ENCODE assay signal across 18 cellular contexts in the genomic region with DNA sequence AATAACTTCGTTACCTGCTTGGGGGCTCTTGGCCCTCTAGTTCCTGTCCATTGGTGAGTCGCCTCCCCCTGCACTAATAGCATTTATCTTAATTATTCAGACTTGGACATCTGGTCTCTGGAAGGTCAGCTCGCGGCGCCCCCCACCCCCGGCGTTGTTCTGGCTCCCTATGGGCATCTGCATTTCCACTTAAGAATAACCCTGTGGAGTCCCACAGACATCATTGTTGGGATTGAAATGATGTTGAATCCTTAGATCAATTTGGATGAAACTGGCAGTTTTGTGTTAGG.
A peak's percentile ranks its signal among the peaks of the same experiment; 100 is the strongest.
DNase-seq lines count a peak whose midpoint lies in the region; ATAC-seq, FAIRE-seq and TF ChIP-seq lines count a peak whose summit lies in the region.
"Had no signal": no experiment of that assay in that cellular context is flagged by ENCODE, and none has a peak within 500 bp of the region (broad histone marks: within the 10 kb centered on the region; RNA-seq: fewer than 3 reads in every experiment).

No MANE protein-coding gene starts in this region.

- 86% methylated on average over 6 of the region's 7 CpGs for WGBS in right lobe of liver (ENCODE audit: insufficient coverage, low coverage, low lambda C conversion rate, missing lambda C conversion rate)
- WGBS in HepG2 (ENCODE audit: low lambda C conversion rate), result 44% methylated on average over 7 of the region's 7 CpGs
- no CpG with 5 or more reads among the region's 7 CpGs for WGBS in neuronal stem cell (ENCODE audit: extremely low coverage in 2 of 2, insufficient read length in 2 of 2, insufficient replicate concordance in 1 of 2), 2 donors

- no TSS peak for BruUV-seq in HepG2 (replicated peaks; lab: Mats Ljungman, UMichigan)

- ATAC-seq in right lobe of liver (no peak), HepG2 (no peak), HG03469 (IDR thresholded peaks at IDR 0.05; ENCODE audit: unreplicated experiment) (no peak)
- ATAC-seq in stimulated activated naive B cell treated with anti-CD40 and anti-IgM and Interleukin-4, amounts not matched to agents 10 μg/mL and 1 μg/mL and 100 μg/mL, for 72 hours (replicated peaks), result no peak

- in situ Hi-C loops in HepG2 (cut with HindIII; ENCODE audit: extremely low pct_ligation_motif_present, low pct_unique_long_range_greater_than_20kb), result loop anchor here (25.0 kb wide), 1 partner anchor 570 kb away; no protein-coding TSS in a partner anchor
- in situ Hi-C loops in GM13976 (cut with MboI; ENCODE audit: low sequenced_read_pairs, unreplicated experiment), result no loop called here

- no peak for TF ChIP-seq CTCF in right lobe of liver (IDR thresholded peaks at IDR 0.05)
- TF ChIP-seq CTCF in HepG2 (CRISPR knock-in tag; IDR thresholded peaks at IDR 0.05), result no peak
- TF ChIP-seq CTCF in brain (conservative IDR thresholded peaks at IDR 0.05), result no peak
- no peak for TF ChIP-seq CTCF in GM13976 (IDR thresholded peaks at IDR 0.05; ENCODE audit: borderline replicate concordance, control extremely low read depth, extremely low read depth, insufficient read depth, missing control alignments)

- H2BK15ac ChIP-seq in neuronal stem cell (ENCODE audit: low read length), result no peak overlapping the region

- no peak for TF ChIP-seq EP300 in HepG2 (IDR thresholded peaks at IDR 0.05; ENCODE audit: low read depth in 2 of 2, low read length in 2 of 2)
- TF ChIP-seq EP300 in HepG2 (CRISPR knock-in tag; IDR thresholded peaks at IDR 0.05; ENCODE audit: borderline replicate concordance), result no peak

- no peaks in the 10 kb centered on the region for H3K79me2 ChIP-seq in HepG2 (ENCODE audit: insufficient read depth, low read length)

- TF ChIP-seq RAD21 in HepG2 (CRISPR knock-in tag; IDR thresholded peaks at IDR 0.05), result no peak

- no peak overlapping the region for H3K4ac ChIP-seq in neuronal stem cell (ENCODE audit: low read length)

- no peak overlapping the region for H4K8ac ChIP-seq in neuronal stem cell (ENCODE audit: low read depth, low read length)

- H3K4me3 ChIP-seq in right lobe of liver (no peak overlapping the region), HepG2 (replicated peaks in 1 of 3; ENCODE audit: insufficient read depth in 1 of 3, low read depth in 2 of 3, low read length in 3 of 3) (no peak overlapping the region), neuronal stem cell (ENCODE audit: low read length in 2 of 2) (no peak overlapping the region)
- H3K4me3 ChIP-seq: SJSA1 had no signal

- POLR2A ChIA-PET in HepG2 (lab: Yijun Ruan, JAX), result no interaction called here

- no peak for TF ChIP-seq POLR2A in right lobe of liver (IDR thresholded peaks at IDR 0.05)
- TF ChIP-seq POLR2A in HepG2 (IDR thresholded peaks at IDR 0.05; ENCODE audit: insufficient read depth in 1 of 2, low read depth in 2 of 2, low read length in 2 of 2), result no peak

- H3K27me3 Mint-ChIP-seq in brain, result peaks cover 2% of the 10 kb centered on the region
- no peaks in the 10 kb centered on the region for H3K27me3 Mint-ChIP-seq in stimulated activated naive B cell treated with anti-CD40 and anti-IgM and Interleukin-4, amounts not matched to agents 10 μg/mL and 1 μg/mL and 100 μg/mL, for 72 hours

- H3K14ac ChIP-seq in neuronal stem cell (ENCODE audit: low read length), result no peak overlapping the region

- no peak overlapping the region for H2BK12ac ChIP-seq in neuronal stem cell (ENCODE audit: low read length)

- H3K9me3 Mint-ChIP-seq in brain, result peaks cover 0 to 3% (median 0%) of the 10 kb centered on the region in 5 experiments
- no peaks in the 10 kb centered on the region for H3K9me3 Mint-ChIP-seq in stimulated activated naive B cell treated with anti-CD40 and anti-IgM and Interleukin-4, amounts not matched to agents 10 μg/mL and 1 μg/mL and 100 μg/mL, for 72 hours
- H3K9me3 Mint-ChIP-seq: CD8-positive, alpha-beta memory T cell; IgD-negative memory B cell had no signal

- no peak overlapping the region for H3K23ac ChIP-seq in neuronal stem cell (ENCODE audit: low read depth, low read length, poor library complexity)

- H3K9ac ChIP-seq in HepG2 (ENCODE audit: insufficient read depth, low read depth, low read length) (no peak overlapping the region), neuronal stem cell (ENCODE audit: low read depth, low read length, poor library complexity) (no peak overlapping the region)

- H2BK5ac ChIP-seq in neuronal stem cell (ENCODE audit: low read length), result no peak overlapping the region

- peaks cover 60% of the 10 kb centered on the region for H3K4me1 Mint-ChIP-seq in brain
- H3K4me1 Mint-ChIP-seq in stimulated activated naive B cell treated with anti-CD40 and anti-IgM and Interleukin-4, amounts not matched to agents 10 μg/mL and 1 μg/mL and 100 μg/mL, for 72 hours, result no peaks in the 10 kb centered on the region
- H3K4me1 Mint-ChIP-seq: B cell; CD8-positive, alpha-beta memory T cell; IgD-negative memory B cell had no signal

- H4K20me1 ChIP-seq in HepG2 (ENCODE audit: insufficient read depth, low read length), result no peaks in the 10 kb centered on the region

- H3K4me1 ChIP-seq in right lobe of liver, result no peaks in the 10 kb centered on the region
- H3K4me1 ChIP-seq in HepG2 (ENCODE audit: insufficient read depth, low read length), result no peaks in the 10 kb centered on the region
- peaks cover 22 to 39% of the 10 kb centered on the region in 2 donors for H3K4me1 ChIP-seq in neuronal stem cell (ENCODE audit: control insufficient read depth in 2 of 2, insufficient read depth in 1 of 2, low read depth in 1 of 2, low read length in 2 of 2)

- DNase-seq in right lobe of liver (peak in 2 of 3 donors; percentile 19 to 25), HepG2 (ENCODE audit: low spot score) (no peak), neuronal stem cell (ENCODE audit: low spot score) (no peak), GM13976 (ENCODE audit: low spot score) (no peak), NCI-H2029 treated with DMSO at 0.1 percent for 48 hours (lab: John Stamatoyannopoulos, UW) (no peak)
- no peak for DNase-seq in stimulated activated naive B cell treated with anti-CD40 and anti-IgM and Interleukin-4, amounts not matched to agents 10 μg/mL and 1 μg/mL and 100 μg/mL, for 72 hours
- DNase-seq: ACHN; CD8-positive, alpha-beta memory T cell; HCEC 1CT; MV-4-11; NCI-H1417 treated with DMSO at 0.1 percent for 48 hours; NCI-H2081; NCI-H526 had no signal

- H3K18ac ChIP-seq in neuronal stem cell (ENCODE audit: low read length), result peak overlapping the region; percentile 81

- CTCF ChIA-PET in HepG2 (lab: Yijun Ruan, JAX; ENCODE audit: low intra/inter-chr PET ratio, low total read pairs), result no interaction called here

- H3K79me1 ChIP-seq in neuronal stem cell (ENCODE audit: low read depth, low read length), result no peaks in the 10 kb centered on the region

- no peaks in the 10 kb centered on the region for H3K9me3 ChIP-seq in right lobe of liver
- no peaks in the 10 kb centered on the region for H3K9me3 ChIP-seq in HepG2 (ENCODE audit: low read length)
- H3K9me3 ChIP-seq in neuronal stem cell (replicated peaks in 1 of 2; ENCODE audit: control insufficient read depth in 2 of 2, insufficient read depth in 1 of 2, low read depth in 1 of 2, low read length in 2 of 2), result peaks cover 0 to 2% of the 10 kb centered on the region in 2 donors
- H3K9me3 ChIP-seq: SJSA1 had no signal

- intact Hi-C loops in right lobe of liver (cut with DNase I), result no loop called here
- intact Hi-C loops in HepG2 (cut with micrococcal nuclease; ENCODE audit: unreplicated experiment), result no loop called here

- H2AK5ac ChIP-seq in neuronal stem cell (ENCODE audit: low read depth, low read length), result no peak overlapping the region

- H3K36me3 Mint-ChIP-seq in brain, result no peaks in the 10 kb centered on the region
- H3K36me3 Mint-ChIP-seq in stimulated activated naive B cell treated with anti-CD40 and anti-IgM and Interleukin-4, amounts not matched to agents 10 μg/mL and 1 μg/mL and 100 μg/mL, for 72 hours, result no peaks in the 10 kb centered on the region
- H3K36me3 Mint-ChIP-seq: CD8-positive, alpha-beta memory T cell had no signal

- H3K4me3 Mint-ChIP-seq in brain, result no peak overlapping the region
- H3K4me3 Mint-ChIP-seq in stimulated activated naive B cell treated with anti-CD40 and anti-IgM and Interleukin-4, amounts not matched to agents 10 μg/mL and 1 μg/mL and 100 μg/mL, for 72 hours, result no peak overlapping the region
- H3K4me3 Mint-ChIP-seq: B cell; CD8-positive, alpha-beta memory T cell; IgD-negative memory B cell had no signal

- H3K27ac Mint-ChIP-seq in brain, result peak overlapping the region in 4 of 5 experiments; percentile 12 to 88 (median 35)
- H3K27ac Mint-ChIP-seq in stimulated activated naive B cell treated with anti-CD40 and anti-IgM and Interleukin-4, amounts not matched to agents 10 μg/mL and 1 μg/mL and 100 μg/mL, for 72 hours, result no peak overlapping the region
- H3K27ac Mint-ChIP-seq: B cell; CD8-positive, alpha-beta memory T cell; IgD-negative memory B cell had no signal

- H3K27ac ChIP-seq in right lobe of liver (no peak overlapping the region), HepG2 (ENCODE audit: extremely low read length, insufficient read depth, low read length) (no peak overlapping the region), neuronal stem cell (replicated peaks; ENCODE audit: low read length) (no peak overlapping the region)

- H3K27me3 ChIP-seq in right lobe of liver (no peaks in the 10 kb centered on the region), HepG2 (ENCODE audit: control insufficient read depth in 1 of 2, insufficient read depth in 2 of 2, low read length in 2 of 2) (peaks cover 0 to 40% of the 10 kb centered on the region in 2 experiments; a peak in 2 of 5 replicates), neuronal stem cell (ENCODE audit: control insufficient read depth in 3 of 3, insufficient read depth in 3 of 3, low read depth in 1 of 3, low read length in 3 of 3) (no peaks in the 10 kb centered on the region)
- H3K27me3 ChIP-seq: SJSA1 had no signal

- H4K91ac ChIP-seq in neuronal stem cell (ENCODE audit: low read depth, low read length, poor library complexity), result no peak overlapping the region

- no peak overlapping the region for H2BK120ac ChIP-seq in neuronal stem cell (ENCODE audit: low read depth, low read length)

- H2AFZ ChIP-seq in HepG2 (ENCODE audit: low read length), result no peak overlapping the region
- H2AFZ ChIP-seq in neuronal stem cell (ENCODE audit: low read length), result no peak overlapping the region

- no peak for FAIRE-seq in HepG2 (lab: Jason Lieb, UNC)

- no peaks in the 10 kb centered on the region for H3K36me3 ChIP-seq in right lobe of liver
- no peaks in the 10 kb centered on the region for H3K36me3 ChIP-seq in HepG2 (replicated peaks in 1 of 2; ENCODE audit: control insufficient read depth in 1 of 2, insufficient read depth in 2 of 2, low read length in 2 of 2)
- no peaks in the 10 kb centered on the region for H3K36me3 ChIP-seq in neuronal stem cell (replicated peaks in 1 of 2; ENCODE audit: control insufficient read depth in 2 of 2, insufficient read depth in 2 of 2, low read length in 2 of 2)
- H3K36me3 ChIP-seq: SJSA1 had no signal

- H3K4me2 ChIP-seq in HepG2 (ENCODE audit: low read depth, low read length), result no peak overlapping the region
- H3K4me2 ChIP-seq in neuronal stem cell (ENCODE audit: insufficient read depth, low read length, poor library complexity, severe bottlenecking), result no peak overlapping the region

TF ChIP-seq in HepG2, 621 proteins besides CTCF, POLR2A, EP300 and RAD21 (continues in another document):
- TF ChIP-seq, protein P1, sequence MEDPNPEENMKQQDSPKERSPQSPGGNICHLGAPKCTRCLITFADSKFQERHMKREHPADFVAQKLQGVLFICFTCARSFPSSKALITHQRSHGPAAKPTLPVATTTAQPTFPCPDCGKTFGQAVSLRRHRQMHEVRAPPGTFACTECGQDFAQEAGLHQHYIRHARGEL (CRISPR knock-in tag; IDR thresholded peaks at IDR 0.05), result no peak

Comparison
In these comparisons a context has a peak if more than half of its experiments do, and no peak if none do; other contexts are left out.
1. DNase-seq: peak in right lobe of liver (2 of 3); none in HepG2 (single experiment), neuronal stem cell (single experiment), stimulated activated naive B cell treated with anti-CD40 and anti-IgM and Interleukin-4, amounts not matched to agents 10 μg/mL and 1 μg/mL and 100 μg/mL, for 72 hours (single experiment), GM13976 (single experiment) and NCI-H2029 treated with DMSO at 0.1 percent for 48 hours (single experiment).